Comparison of ENCODE assay signal across 8 cellular contexts in genomic region chrX:10633722-10634121, GRCh38. TPM values are rescaled to one million over a fixed set of nuclear protein-coding genes. Genes with fewer than 3 reads are reported as not detected.
DNase-seq lines count a peak whose midpoint lies in the region; ATAC-seq and TF ChIP-seq lines count a peak whose summit lies in the region.

No MANE protein-coding gene starts in this region.

- TF ChIP-seq CTCF in HFFc6 (IDR thresholded peaks at IDR 0.05) (no peak), foreskin keratinocyte (conservative IDR thresholded peaks at IDR 0.05) (no peak)

- H3K27me3 ChIP-seq in foreskin keratinocyte: no peaks in the 10 kb centered on the region

- peak overlapping the region; percentile 93 for H3K27ac Mint-ChIP-seq in HFFc6
- no peak overlapping the region for H3K27ac Mint-ChIP-seq in activated naive CD8-positive, alpha-beta T cell treated with anti-CD3 and anti-CD28 coated beads, Interleukin-2, amount 50 U/mL, for 24 hours

- no peaks in the 10 kb centered on the region for H3K27me3 Mint-ChIP-seq in HFFc6 (ENCODE audit: insufficient read depth)
- H3K27me3 Mint-ChIP-seq in activated naive CD8-positive, alpha-beta T cell treated with anti-CD3 and anti-CD28 coated beads, Interleukin-2, amount 50 U/mL, for 24 hours: peaks cover 3% of the 10 kb centered on the region

- DNase-seq in HFFc6 (peak; percentile 78), RKO (ENCODE audit: low spot score) (peak; percentile 72), foreskin keratinocyte (peak; percentile 78 to 88), sciatic nerve (ENCODE audit: low spot score) (no peak), NCI-H187 treated with DMSO at 0.1 percent for 48 hours (lab: John Stamatoyannopoulos, UW) (no peak)
- no peak for DNase-seq in activated naive CD8-positive, alpha-beta T cell treated with anti-CD3 and anti-CD28 coated beads, Interleukin-2, amount 50 U/mL, for 24 hours

- peak overlapping the region; percentile 78 for H3K4me3 Mint-ChIP-seq in HFFc6
- no peak overlapping the region for H3K4me3 Mint-ChIP-seq in activated naive CD8-positive, alpha-beta T cell treated with anti-CD3 and anti-CD28 coated beads, Interleukin-2, amount 50 U/mL, for 24 hours

- H3K27ac ChIP-seq in foreskin keratinocyte: peak overlapping the region; percentile 96

- intact Hi-C loops in sciatic nerve (cut with DNase I): no loop called here

- no peaks in the 10 kb centered on the region for H3K9me3 Mint-ChIP-seq in HFFc6
- no peaks in the 10 kb centered on the region for H3K9me3 Mint-ChIP-seq in activated naive CD8-positive, alpha-beta T cell treated with anti-CD3 and anti-CD28 coated beads, Interleukin-2, amount 50 U/mL, for 24 hours

- no peak for TF ChIP-seq POLR2A in GM18505 (IDR thresholded peaks at IDR 0.05; ENCODE audit: borderline replicate concordance, extremely low read depth, insufficient read depth, insufficient read length)

- no peaks in the 10 kb centered on the region for H3K36me3 Mint-ChIP-seq in HFFc6 (ENCODE audit: low read depth)
- no peaks in the 10 kb centered on the region for H3K36me3 Mint-ChIP-seq in activated naive CD8-positive, alpha-beta T cell treated with anti-CD3 and anti-CD28 coated beads, Interleukin-2, amount 50 U/mL, for 24 hours (ENCODE audit: low read depth)

- ATAC-seq in foreskin keratinocyte (peak; percentile 57), sciatic nerve (peak; percentile 86), GM21619 (IDR thresholded peaks at IDR 0.05; ENCODE audit: unreplicated experiment) (no peak), GM18505 (IDR thresholded peaks at IDR 0.05; ENCODE audit: unreplicated experiment) (no peak)
- ATAC-seq in activated naive CD8-positive, alpha-beta T cell treated with anti-CD3 and anti-CD28 coated beads, Interleukin-2, amount 50 U/mL, for 24 hours: no peak

- H3K4me1 Mint-ChIP-seq in HFFc6 (ENCODE audit: low read depth): peaks cover 68% of the 10 kb centered on the region
- H3K4me1 Mint-ChIP-seq in activated naive CD8-positive, alpha-beta T cell treated with anti-CD3 and anti-CD28 coated beads, Interleukin-2, amount 50 U/mL, for 24 hours: no peaks in the 10 kb centered on the region

- peaks cover 60% of the 10 kb centered on the region for H3K4me1 ChIP-seq in foreskin keratinocyte

RNA-seq across cellular contexts. Expression of gene MID1, which starts 13.3 kb away (rescaled TPM):
- total RNA-seq in HFFc6 (2021; fragmentation: NEBNext Ultra II Directional; extraction: Animal tissue kit (Norgen Biotek cat#: 25700)): 10 to 100 TPM; 17.9 to 21.8 (median 18.6) TPM
- total RNA-seq in foreskin keratinocyte: 12.6 and 17.6 TPM in 2 replicates
- 2.1 and 3.1 TPM in 2 replicates for polyA plus RNA-seq in foreskin keratinocyte
- 33.0 TPM for total RNA-seq in sciatic nerve

Comparison
In these comparisons a context has a peak if more than half of its experiments do, and no peak if none do; other contexts are left out.
1. DNase-seq: peak in HFFc6 (single experiment), RKO (single experiment) and foreskin keratinocyte (2 of 2); none in sciatic nerve (single experiment), activated naive CD8-positive, alpha-beta T cell treated with anti-CD3 and anti-CD28 coated beads, Interleukin-2, amount 50 U/mL, for 24 hours (single experiment) and NCI-H187 treated with DMSO at 0.1 percent for 48 hours (single experiment).
2. ATAC-seq: peak in foreskin keratinocyte (single experiment) and sciatic nerve (single experiment); none in activated naive CD8-positive, alpha-beta T cell treated with anti-CD3 and anti-CD28 coated beads, Interleukin-2, amount 50 U/mL, for 24 hours (single experiment), GM21619 (single experiment) and GM18505 (single experiment).